ENCODE assay signal across 1 cellular context in the genomic region with DNA sequence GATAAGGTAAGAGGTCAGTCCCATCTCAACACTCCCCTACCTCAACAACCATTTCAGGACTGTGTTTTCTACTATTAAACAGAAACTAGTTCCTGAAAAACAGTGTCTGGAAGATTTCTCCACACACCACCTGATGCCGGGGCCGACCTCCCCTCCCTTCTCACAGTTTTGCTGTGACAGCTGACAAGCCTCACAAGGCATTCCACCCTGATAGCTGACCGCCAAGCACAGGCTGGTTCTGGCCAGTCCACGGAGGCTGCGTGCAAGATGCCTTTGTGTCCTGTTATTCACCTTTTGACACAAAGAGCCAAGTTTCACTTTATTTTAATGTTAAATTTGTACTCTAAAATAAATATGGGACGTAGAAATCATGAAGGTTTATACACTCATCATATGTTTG.
TF ChIP-seq lines count a peak whose summit lies in the region.

No MANE protein-coding gene starts in this region.

TF ChIP-seq in H1, 55 proteins besides CTCF, POLR2A, EP300 and RAD21 (continued from another document):
- TF ChIP-seq, protein P1, sequence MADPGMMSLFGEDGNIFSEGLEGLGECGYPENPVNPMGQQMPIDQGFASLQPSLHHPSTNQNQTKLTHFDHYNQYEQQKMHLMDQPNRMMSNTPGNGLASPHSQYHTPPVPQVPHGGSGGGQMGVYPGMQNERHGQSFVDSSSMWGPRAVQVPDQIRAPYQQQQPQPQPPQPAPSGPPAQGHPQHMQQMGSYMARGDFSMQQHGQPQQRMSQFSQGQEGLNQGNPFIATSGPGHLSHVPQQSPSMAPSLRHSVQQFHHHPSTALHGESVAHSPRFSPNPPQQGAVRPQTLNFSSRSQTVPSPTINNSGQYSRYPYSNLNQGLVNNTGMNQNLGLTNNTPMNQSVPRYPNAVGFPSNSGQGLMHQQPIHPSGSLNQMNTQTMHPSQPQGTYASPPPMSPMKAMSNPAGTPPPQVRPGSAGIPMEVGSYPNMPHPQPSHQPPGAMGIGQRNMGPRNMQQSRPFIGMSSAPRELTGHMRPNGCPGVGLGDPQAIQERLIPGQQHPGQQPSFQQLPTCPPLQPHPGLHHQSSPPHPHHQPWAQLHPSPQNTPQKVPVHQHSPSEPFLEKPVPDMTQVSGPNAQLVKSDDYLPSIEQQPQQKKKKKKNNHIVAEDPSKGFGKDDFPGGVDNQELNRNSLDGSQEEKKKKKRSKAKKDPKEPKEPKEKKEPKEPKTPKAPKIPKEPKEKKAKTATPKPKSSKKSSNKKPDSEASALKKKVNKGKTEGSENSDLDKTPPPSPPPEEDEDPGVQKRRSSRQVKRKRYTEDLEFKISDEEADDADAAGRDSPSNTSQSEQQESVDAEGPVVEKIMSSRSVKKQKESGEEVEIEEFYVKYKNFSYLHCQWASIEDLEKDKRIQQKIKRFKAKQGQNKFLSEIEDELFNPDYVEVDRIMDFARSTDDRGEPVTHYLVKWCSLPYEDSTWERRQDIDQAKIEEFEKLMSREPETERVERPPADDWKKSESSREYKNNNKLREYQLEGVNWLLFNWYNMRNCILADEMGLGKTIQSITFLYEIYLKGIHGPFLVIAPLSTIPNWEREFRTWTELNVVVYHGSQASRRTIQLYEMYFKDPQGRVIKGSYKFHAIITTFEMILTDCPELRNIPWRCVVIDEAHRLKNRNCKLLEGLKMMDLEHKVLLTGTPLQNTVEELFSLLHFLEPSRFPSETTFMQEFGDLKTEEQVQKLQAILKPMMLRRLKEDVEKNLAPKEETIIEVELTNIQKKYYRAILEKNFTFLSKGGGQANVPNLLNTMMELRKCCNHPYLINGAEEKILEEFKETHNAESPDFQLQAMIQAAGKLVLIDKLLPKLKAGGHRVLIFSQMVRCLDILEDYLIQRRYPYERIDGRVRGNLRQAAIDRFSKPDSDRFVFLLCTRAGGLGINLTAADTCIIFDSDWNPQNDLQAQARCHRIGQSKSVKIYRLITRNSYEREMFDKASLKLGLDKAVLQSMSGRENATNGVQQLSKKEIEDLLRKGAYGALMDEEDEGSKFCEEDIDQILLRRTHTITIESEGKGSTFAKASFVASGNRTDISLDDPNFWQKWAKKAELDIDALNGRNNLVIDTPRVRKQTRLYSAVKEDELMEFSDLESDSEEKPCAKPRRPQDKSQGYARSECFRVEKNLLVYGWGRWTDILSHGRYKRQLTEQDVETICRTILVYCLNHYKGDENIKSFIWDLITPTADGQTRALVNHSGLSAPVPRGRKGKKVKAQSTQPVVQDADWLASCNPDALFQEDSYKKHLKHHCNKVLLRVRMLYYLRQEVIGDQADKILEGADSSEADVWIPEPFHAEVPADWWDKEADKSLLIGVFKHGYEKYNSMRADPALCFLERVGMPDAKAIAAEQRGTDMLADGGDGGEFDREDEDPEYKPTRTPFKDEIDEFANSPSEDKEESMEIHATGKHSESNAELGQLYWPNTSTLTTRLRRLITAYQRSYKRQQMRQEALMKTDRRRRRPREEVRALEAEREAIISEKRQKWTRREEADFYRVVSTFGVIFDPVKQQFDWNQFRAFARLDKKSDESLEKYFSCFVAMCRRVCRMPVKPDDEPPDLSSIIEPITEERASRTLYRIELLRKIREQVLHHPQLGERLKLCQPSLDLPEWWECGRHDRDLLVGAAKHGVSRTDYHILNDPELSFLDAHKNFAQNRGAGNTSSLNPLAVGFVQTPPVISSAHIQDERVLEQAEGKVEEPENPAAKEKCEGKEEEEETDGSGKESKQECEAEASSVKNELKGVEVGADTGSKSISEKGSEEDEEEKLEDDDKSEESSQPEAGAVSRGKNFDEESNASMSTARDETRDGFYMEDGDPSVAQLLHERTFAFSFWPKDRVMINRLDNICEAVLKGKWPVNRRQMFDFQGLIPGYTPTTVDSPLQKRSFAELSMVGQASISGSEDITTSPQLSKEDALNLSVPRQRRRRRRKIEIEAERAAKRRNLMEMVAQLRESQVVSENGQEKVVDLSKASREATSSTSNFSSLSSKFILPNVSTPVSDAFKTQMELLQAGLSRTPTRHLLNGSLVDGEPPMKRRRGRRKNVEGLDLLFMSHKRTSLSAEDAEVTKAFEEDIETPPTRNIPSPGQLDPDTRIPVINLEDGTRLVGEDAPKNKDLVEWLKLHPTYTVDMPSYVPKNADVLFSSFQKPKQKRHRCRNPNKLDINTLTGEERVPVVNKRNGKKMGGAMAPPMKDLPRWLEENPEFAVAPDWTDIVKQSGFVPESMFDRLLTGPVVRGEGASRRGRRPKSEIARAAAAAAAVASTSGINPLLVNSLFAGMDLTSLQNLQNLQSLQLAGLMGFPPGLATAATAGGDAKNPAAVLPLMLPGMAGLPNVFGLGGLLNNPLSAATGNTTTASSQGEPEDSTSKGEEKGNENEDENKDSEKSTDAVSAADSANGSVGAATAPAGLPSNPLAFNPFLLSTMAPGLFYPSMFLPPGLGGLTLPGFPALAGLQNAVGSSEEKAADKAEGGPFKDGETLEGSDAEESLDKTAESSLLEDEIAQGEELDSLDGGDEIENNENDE (IDR thresholded peaks at IDR 0.05; ENCODE audit: insufficient replicate concordance, low read length) = no peak
- TF ChIP-seq TEAD4 (IDR thresholded peaks at IDR 0.05; ENCODE audit: low read depth, low read length) (peak; percentile 15; the same call in 1 of the 2 replicates), PHF8 (conservative IDR thresholded peaks at IDR 0.05; ENCODE audit: low read depth, low read length) (no peak)
TF ChIP-seq in H1: peak in this region for 1.
